In genomic region chr2:85503168-85503610, GRCh38 we compare ENCODE assay signal across 1 cellular context.
TF ChIP-seq lines count a peak whose summit lies in the region.

No MANE protein-coding gene starts in this region.

TF ChIP-seq in IMR-90, 13 proteins besides CTCF, POLR2A, EP300 and RAD21:
- TF ChIP-seq CEBPB (IDR thresholded peaks at IDR 0.05; ENCODE audit: low read depth, low read length) (no peak), BHLHE40 (IDR thresholded peaks at IDR 0.05; ENCODE audit: low read depth, low read length) (no peak), RFX5 (IDR thresholded peaks at IDR 0.05; ENCODE audit: low read depth, low read length) (no peak), RCOR1 (IDR thresholded peaks at IDR 0.05; ENCODE audit: insufficient replicate concordance, low read length) (no peak), MXI1 (IDR thresholded peaks at IDR 0.05; ENCODE audit: borderline replicate concordance, low read depth, low read length) (no peak), CHD1 (IDR thresholded peaks at IDR 0.05; ENCODE audit: low read depth, low read length) (no peak), MAFK (IDR thresholded peaks at IDR 0.05; ENCODE audit: low read depth, low read length) (no peak), FOS (IDR thresholded peaks at IDR 0.05; ENCODE audit: low read depth, low read length) (no peak), SMC3 (IDR thresholded peaks at IDR 0.05; ENCODE audit: low read depth, low read length) (no peak), NFE2L2 (IDR thresholded peaks at IDR 0.05; ENCODE audit: low read depth, low read length) (no peak), USF2 (IDR thresholded peaks at IDR 0.05; ENCODE audit: low read depth, low read length) (no peak), MAZ (IDR thresholded peaks at IDR 0.05; ENCODE audit: borderline replicate concordance, low read depth, low read length) (no peak), ELK1 (IDR thresholded peaks at IDR 0.05; ENCODE audit: borderline replicate concordance, low read depth, low read length) (no peak)
TF ChIP-seq in IMR-90: peak in this region for 0.
